Comparison of ENCODE assay signal across 1 cellular context in the genomic region with DNA sequence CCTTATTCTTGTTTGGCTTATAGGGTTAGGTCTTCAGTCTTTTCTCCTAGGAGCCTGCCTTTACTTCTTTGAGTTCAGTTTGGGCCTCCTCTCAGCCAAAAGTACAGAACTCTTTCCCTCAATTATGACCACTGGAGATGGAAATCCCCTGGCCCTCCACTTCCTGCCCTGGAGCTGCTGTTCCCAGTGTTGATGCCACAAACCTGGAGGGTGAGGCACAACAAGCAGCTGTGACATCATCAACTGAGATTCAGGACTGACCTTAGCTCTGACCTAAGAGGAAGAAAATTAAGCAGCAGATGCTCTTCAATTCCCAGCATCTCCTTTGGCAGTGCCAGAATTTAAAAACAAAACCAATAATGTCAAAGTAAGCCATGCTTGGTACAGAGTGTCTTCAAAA.
TF ChIP-seq lines count a peak whose summit lies in the region.

No MANE protein-coding gene starts in this region.

TF ChIP-seq in HEK293, 187 proteins besides CTCF, POLR2A, EP300 and RAD21 (continued from another document):
- TF ChIP-seq, protein P1, sequence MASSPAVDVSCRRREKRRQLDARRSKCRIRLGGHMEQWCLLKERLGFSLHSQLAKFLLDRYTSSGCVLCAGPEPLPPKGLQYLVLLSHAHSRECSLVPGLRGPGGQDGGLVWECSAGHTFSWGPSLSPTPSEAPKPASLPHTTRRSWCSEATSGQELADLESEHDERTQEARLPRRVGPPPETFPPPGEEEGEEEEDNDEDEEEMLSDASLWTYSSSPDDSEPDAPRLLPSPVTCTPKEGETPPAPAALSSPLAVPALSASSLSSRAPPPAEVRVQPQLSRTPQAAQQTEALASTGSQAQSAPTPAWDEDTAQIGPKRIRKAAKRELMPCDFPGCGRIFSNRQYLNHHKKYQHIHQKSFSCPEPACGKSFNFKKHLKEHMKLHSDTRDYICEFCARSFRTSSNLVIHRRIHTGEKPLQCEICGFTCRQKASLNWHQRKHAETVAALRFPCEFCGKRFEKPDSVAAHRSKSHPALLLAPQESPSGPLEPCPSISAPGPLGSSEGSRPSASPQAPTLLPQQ (tag by site-specific recombination; IDR thresholded peaks at IDR 0.05) = no peak
- TF ChIP-seq ZNF10 (tag by site-specific recombination; IDR thresholded peaks at IDR 0.05) (no peak), MYNN (tag by site-specific recombination; IDR thresholded peaks at IDR 0.05; ENCODE audit: borderline replicate concordance) (no peak), ZBTB21 (tag by site-specific recombination; IDR thresholded peaks at IDR 0.05) (0 out of 2 replicates have a peak, but pooled peaks have one; percentile 44), SP2 (tag by site-specific recombination; IDR thresholded peaks at IDR 0.05) (no peak), ZNF404 (tag by site-specific recombination; IDR thresholded peaks at IDR 0.05) (no peak), ZNF202 (tag by site-specific recombination; IDR thresholded peaks at IDR 0.05; ENCODE audit: borderline replicate concordance) (no peak), ZNF629 (tag by site-specific recombination; IDR thresholded peaks at IDR 0.05) (peak; percentile 75), ZNF664 (tag by site-specific recombination; IDR thresholded peaks at IDR 0.05) (no peak), ZNF169 (tag by site-specific recombination; IDR thresholded peaks at IDR 0.05) (no peak), ZIC2 (tag by site-specific recombination; IDR thresholded peaks at IDR 0.05) (no peak), HOXD13 (CRISPR knock-in tag; IDR thresholded peaks at IDR 0.05; ENCODE audit: borderline replicate concordance) (no peak), ZNF311 (tag by site-specific recombination; IDR thresholded peaks at IDR 0.05; ENCODE audit: borderline replicate concordance) (no peak), ZNF776 (tag by site-specific recombination; IDR thresholded peaks at IDR 0.05; ENCODE audit: borderline replicate concordance) (no peak), KLF1 (tag by site-specific recombination; IDR thresholded peaks at IDR 0.05) (no peak), ZNF707 (tag by site-specific recombination; IDR thresholded peaks at IDR 0.05) (no peak), ZBTB48 (tag by site-specific recombination; IDR thresholded peaks at IDR 0.05) (no peak), ZNF416 (tag by site-specific recombination; IDR thresholded peaks at IDR 0.05) (no peak), ZNF701 (tag by site-specific recombination; IDR thresholded peaks at IDR 0.05) (no peak)
- TF ChIP-seq, protein P2, sequence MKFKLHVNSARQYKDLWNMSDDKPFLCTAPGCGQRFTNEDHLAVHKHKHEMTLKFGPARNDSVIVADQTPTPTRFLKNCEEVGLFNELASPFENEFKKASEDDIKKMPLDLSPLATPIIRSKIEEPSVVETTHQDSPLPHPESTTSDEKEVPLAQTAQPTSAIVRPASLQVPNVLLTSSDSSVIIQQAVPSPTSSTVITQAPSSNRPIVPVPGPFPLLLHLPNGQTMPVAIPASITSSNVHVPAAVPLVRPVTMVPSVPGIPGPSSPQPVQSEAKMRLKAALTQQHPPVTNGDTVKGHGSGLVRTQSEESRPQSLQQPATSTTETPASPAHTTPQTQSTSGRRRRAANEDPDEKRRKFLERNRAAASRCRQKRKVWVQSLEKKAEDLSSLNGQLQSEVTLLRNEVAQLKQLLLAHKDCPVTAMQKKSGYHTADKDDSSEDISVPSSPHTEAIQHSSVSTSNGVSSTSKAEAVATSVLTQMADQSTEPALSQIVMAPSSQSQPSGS (tag by site-specific recombination; IDR thresholded peaks at IDR 0.05; ENCODE audit: low read depth) = peak; percentile 60; the same call in 1 of the 2 replicates
- TF ChIP-seq, protein P3, sequence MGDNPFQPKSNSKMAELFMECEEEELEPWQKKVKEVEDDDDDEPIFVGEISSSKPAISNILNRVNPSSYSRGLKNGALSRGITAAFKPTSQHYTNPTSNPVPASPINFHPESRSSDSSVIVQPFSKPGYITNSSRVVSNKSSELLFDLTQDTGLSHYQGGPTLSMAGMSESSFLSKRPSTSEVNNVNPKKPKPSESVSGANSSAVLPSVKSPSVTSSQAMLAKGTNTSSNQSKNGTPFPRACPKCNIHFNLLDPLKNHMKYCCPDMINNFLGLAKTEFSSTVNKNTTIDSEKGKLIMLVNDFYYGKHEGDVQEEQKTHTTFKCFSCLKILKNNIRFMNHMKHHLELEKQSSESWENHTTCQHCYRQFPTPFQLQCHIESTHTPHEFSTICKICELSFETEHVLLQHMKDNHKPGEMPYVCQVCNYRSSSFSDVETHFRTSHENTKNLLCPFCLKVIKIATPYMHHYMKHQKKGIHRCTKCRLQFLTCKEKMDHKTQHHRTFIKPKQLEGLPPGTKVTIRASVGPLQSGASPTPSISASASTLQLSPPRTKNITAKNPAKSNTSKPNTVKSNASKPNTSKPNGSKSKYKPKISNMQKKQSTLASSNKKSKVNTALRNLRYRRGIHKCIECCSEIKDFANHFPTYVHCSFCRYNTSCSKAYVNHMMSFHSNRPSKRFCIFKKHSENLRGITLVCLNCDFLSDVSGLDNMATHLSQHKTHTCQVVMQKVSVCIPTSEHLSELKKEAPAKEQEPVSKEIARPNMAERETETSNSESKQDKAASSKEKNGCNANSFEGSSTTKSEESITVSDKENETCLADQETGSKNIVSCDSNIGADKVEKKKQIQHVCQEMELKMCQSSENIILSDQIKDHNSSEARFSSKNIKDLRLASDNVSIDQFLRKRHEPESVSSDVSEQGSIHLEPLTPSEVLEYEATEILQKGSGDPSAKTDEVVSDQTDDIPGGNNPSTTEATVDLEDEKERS (tag by site-specific recombination; IDR thresholded peaks at IDR 0.05) = no peak
- TF ChIP-seq, protein P4, sequence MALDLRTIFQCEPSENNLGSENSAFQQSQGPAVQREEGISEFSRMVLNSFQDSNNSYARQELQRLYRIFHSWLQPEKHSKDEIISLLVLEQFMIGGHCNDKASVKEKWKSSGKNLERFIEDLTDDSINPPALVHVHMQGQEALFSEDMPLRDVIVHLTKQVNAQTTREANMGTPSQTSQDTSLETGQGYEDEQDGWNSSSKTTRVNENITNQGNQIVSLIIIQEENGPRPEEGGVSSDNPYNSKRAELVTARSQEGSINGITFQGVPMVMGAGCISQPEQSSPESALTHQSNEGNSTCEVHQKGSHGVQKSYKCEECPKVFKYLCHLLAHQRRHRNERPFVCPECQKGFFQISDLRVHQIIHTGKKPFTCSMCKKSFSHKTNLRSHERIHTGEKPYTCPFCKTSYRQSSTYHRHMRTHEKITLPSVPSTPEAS (tag by site-specific recombination; IDR thresholded peaks at IDR 0.05) = no peak
